Comparison of ENCODE assay signal across 8 cellular contexts in the genomic region with DNA sequence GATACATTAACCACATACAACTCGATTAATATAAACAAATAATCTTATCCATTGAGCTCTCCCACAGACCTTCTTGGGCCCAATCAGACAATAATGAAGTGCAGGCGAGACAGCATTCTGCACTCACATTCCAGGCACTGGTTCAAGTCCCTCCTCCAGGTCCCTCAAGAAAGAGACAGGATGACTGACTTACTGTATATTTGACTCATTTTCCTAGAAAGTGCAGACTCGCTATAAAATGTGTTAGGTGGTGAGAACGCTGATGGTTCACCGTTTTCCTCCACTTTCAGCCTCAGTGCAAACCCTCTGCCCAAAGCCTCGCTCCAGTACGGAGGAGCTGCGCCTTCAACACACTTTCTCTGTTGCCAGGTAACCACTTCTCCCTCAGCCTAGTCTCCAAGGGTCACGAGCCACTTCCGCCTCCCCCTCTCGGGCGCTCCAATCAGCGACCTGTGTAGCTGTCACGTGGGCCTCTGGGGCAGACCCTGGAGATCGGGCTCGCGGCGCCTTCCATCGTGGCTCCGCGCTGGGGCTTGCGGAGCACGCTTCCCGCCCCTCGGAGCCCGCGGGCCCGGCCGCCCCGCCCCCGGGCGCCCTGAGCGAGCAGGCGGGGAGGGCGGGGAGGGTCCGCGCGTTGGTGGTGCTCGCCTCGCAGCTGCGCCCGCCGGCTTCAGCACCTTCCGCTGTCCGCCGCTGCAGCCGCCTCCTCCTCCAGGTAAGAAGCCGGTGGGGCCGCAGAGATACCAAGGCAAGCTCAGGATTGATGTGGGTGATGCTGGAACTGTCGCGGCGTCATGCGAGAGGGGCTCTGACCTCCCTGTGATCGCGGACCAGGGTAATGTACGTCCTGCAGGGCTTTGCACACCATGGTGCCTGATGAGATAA. TPM values are rescaled to one million over a fixed set of nuclear protein-coding genes. Genes with fewer than 3 reads are reported as not detected.
A peak's percentile ranks its signal among the peaks of the same experiment; 100 is the strongest.
DNase-seq lines count a peak whose midpoint lies in the region; ATAC-seq and TF ChIP-seq lines count a peak whose summit lies in the region.

A gene (plus strand): TSS at position 477 of the 885 bp plus-strand sequence. CDS start 45,740 bp downstream, outside the sequence.

- H3K27ac Mint-ChIP-seq in nephron progenitor cell = peak within 1 kb of the TSS; percentile 33

- peaks cover 14% of the 10 kb centered on the region for H3K4me1 Mint-ChIP-seq in nephron progenitor cell

- WGBS in GM23248 (ENCODE audit: low coverage in 1 of 2, low lambda C conversion rate in 2 of 2, missing lambda C conversion rate in 2 of 2), 2 experiments = 4 to 8% methylated on average over 26 to 49 of the region's 56 CpGs

- in situ Hi-C loops in GM23248 (cut with MboI) = no loop called here

- H3K36me3 Mint-ChIP-seq in nephron progenitor cell (ENCODE audit: low read depth) = no peaks in the 10 kb centered on the region

- no peaks in the 10 kb centered on the region for H3K79me2 ChIP-seq in GM23248 (ENCODE audit: insufficient read depth)

- H3K27ac ChIP-seq in GM23248 (no peak within 1 kb of the TSS), RWPE2 (ENCODE audit: poor library complexity, severe bottlenecking) (no peak within 1 kb of the TSS)

- no peaks in the 10 kb centered on the region for H3K36me3 ChIP-seq in GM23248 (ENCODE audit: low read depth)
- no peaks in the 10 kb centered on the region for H3K36me3 ChIP-seq in RWPE2 (ENCODE audit: low read depth)

- peak; percentile 81 for DNase-seq in DMS79 (lab: John Stamatoyannopoulos, UW)
- DNase-seq in GM23248 = peak; percentile 74
- DNase-seq in LoVo (ENCODE audit: low spot score) = peak; percentile 78
- DNase-seq in RWPE2 (ENCODE audit: low spot score) = peak; percentile 77
- DNase-seq in activated T-helper 9 cell treated with anti-CD3 and anti-CD28 coated beads, Interleukin-2, amount 50 U/mL, for 16 hours (ENCODE audit: low read depth) = peak; percentile 50
- DNase-seq in fibroblast of the conjunctiva (ENCODE audit: low read depth) = peak; percentile 58
- peak; percentile 90 for DNase-seq in nephron progenitor cell
- peak; percentile 51 for DNase-seq in stimulated activated naive CD4-positive, alpha-beta T cell treated with Interleukin-2 at 50 U/mL for 16 hours (lab: John Stamatoyannopoulos, UW)

- H3K4me3 ChIP-seq in GM23248 = peak within 1 kb of the TSS; percentile 72
- H3K4me3 ChIP-seq in RWPE2 (ENCODE audit: severe bottlenecking) = peak within 1 kb of the TSS; percentile 37

- TF ChIP-seq CTCF in RWPE2 (IDR thresholded peaks at IDR 0.05; ENCODE audit: poor library complexity, severe bottlenecking) (no peak), nephron progenitor cell (IDR thresholded peaks at IDR 0.05) (no peak)

- peak; percentile 91 for ATAC-seq in RWPE2 (ENCODE audit: low read depth)

- H3K4me3 Mint-ChIP-seq in nephron progenitor cell = peak within 1 kb of the TSS; percentile 95

- no peaks in the 10 kb centered on the region for H3K9me2 ChIP-seq in GM23248 (ENCODE audit: insufficient read depth)

- no peaks in the 10 kb centered on the region for H3F3A ChIP-seq in GM23248 (ENCODE audit: insufficient read depth)

- peak within 1 kb of the TSS; percentile 81 for H2AFZ ChIP-seq in GM23248

- peaks cover 10% of the 10 kb centered on the region for H3K27me3 Mint-ChIP-seq in nephron progenitor cell (ENCODE audit: low read depth, poor library complexity)

- H3K9me3 ChIP-seq in GM23248 (ENCODE audit: low read depth) (no peaks in the 10 kb centered on the region), RWPE2 (ENCODE audit: severe bottlenecking) (no peaks in the 10 kb centered on the region)

- H3K4me2 ChIP-seq in GM23248 (ENCODE audit: unreplicated experiment) = peak within 1 kb of the TSS; percentile 84

- no peaks in the 10 kb centered on the region for H3K4me1 ChIP-seq in GM23248 (ENCODE audit: insufficient read depth)
- peaks cover 5% of the 10 kb centered on the region for H3K4me1 ChIP-seq in RWPE2 (ENCODE audit: insufficient read depth, poor library complexity, severe bottlenecking)

- no peak within 1 kb of the TSS for H3K9ac ChIP-seq in GM23248

- H4K20me1 ChIP-seq in GM23248 (ENCODE audit: insufficient read depth) = no peaks in the 10 kb centered on the region

- H3K27me3 ChIP-seq in GM23248 (replicated peaks; ENCODE audit: insufficient read depth) (no peaks in the 10 kb centered on the region), RWPE2 (ENCODE audit: insufficient read depth, poor library complexity, severe bottlenecking) (no peaks in the 10 kb centered on the region)

- no peaks in the 10 kb centered on the region for H3K9me3 Mint-ChIP-seq in nephron progenitor cell

RNA-seq across cellular contexts. Expression of the gene that starts here (rescaled TPM):
- 0.22 and 0.38 TPM in 2 replicates for total RNA-seq in GM23248 (2014; rRNA removed; shearing (Covaris generic))
- polyA plus RNA-seq in GM23248 (2016; fragmentation: Nextera tagmentation; extraction: Ambion mirVana) = 0.23 and 0.29 TPM in 2 replicates

Comparison
In these comparisons a context has a peak if more than half of its experiments do, and no peak if none do; other contexts are left out.
1. Peak in DNase-seq, H3K4me3 ChIP-seq and H3K4me2 ChIP-seq in GM23248; RNA of the gene not detected or under 1 TPM.